ENCODE assay signal across 27 cellular contexts in the genomic region with DNA sequence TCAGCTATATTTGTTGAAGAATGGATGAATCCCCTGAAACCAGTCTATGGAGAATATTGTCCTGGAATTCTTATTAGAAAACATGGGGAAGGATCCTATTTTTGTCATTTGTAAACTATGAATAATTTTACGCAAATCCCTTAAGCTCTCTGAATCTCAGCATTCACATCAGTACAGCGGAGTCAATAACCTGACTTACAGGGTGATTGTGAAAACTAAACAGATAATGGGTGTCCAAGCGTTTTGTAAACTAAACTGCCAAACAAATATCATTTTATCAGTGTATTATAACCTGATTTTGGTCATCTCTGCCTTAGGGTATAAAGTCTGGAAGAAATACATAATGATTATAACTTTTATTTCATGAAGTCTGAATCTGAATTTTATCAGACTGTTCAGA. TPM values are rescaled to one million over a fixed set of nuclear protein-coding genes. Genes with fewer than 3 reads are reported as not detected.
"Had no signal": no experiment of that assay in that cellular context is flagged by ENCODE, and none has a peak within 500 bp of the region (broad histone marks: within the 10 kb centered on the region; RNA-seq: fewer than 3 reads in every experiment).

No MANE protein-coding gene starts in this region.

- H3K27me3 ChIP-seq: ascending aorta, Peyer's patch had no signal

- H3K4me3 ChIP-seq: ascending aorta, K562, Peyer's patch had no signal

- H3K36me3 ChIP-seq: ascending aorta, Peyer's patch had no signal

- H3K9me3 ChIP-seq: ascending aorta, Peyer's patch had no signal

- DNase-seq: activated B cell treated with CpG ODN at 0.5 μM for 24 hours; activated CD4-positive, alpha-beta T cell treated with anti-CD3 and anti-CD28 coated beads for 1 hour; activated CD4-positive, alpha-beta T cell treated with anti-CD3 and anti-CD28 coated beads, Interleukin-2, amount 10 ng/mL, durations not matched to agents 24 days and 14 days; activated CD4-positive, alpha-beta T cell treated with anti-CD3 and anti-CD28 coated beads, Interleukin-2, amount 50 U/mL, for 48 hours; activated CD8-positive, alpha-beta memory T cell treated with anti-CD3 and anti-CD28 coated beads, Interleukin-2, amount 10 ng/mL, durations not matched to agents 7 days and 5 days; activated effector memory CD4-positive, alpha-beta T cell treated with Interleukin-2 at 50 U/mL for 16 hours; activated naive CD4-positive, alpha-beta T cell; activated T-cell treated with anti-CD3 and anti-CD28 coated beads, Interleukin-2, amount 50 U/mL, for 24 hours; amniotic stem cell; Karpas-422; MM.1S; NCI-H1105; NCI-H1436; NCI-H187; NCI-H2081; NCI-H446; NCI-H524; Peyer's patch; Right ventricle myocardium superior; T-cell; T-helper 2 cell; T1000 had no signal

- H3K27ac ChIP-seq: ascending aorta, Peyer's patch, RWPE1 had no signal

- ATAC-seq: activated CD8-positive, alpha-beta memory T cell treated with anti-CD3 and anti-CD28 coated beads, Interleukin-2, amount 10 ng/mL, durations not matched to agents 7 days and 5 days; K562; T-cell had no signal

- H3K4me1 ChIP-seq: Peyer's patch had no signal

RNA-seq across cellular contexts. Expression of a gene that starts 10.0 kb away (rescaled TPM):
- total RNA-seq: activated B cell treated with CpG ODN at 0.5 μM for 24 hours; activated CD4-positive, alpha-beta T cell treated with anti-CD3 and anti-CD28 coated beads, Interleukin-2, amount 10 ng/mL, durations not matched to agents 24 days and 14 days; activated CD8-positive, alpha-beta memory T cell treated with anti-CD3 and anti-CD28 coated beads, Interleukin-2, amount 10 ng/mL, durations not matched to agents 7 days and 5 days; activated T-helper 1 cell treated with anti-CD3 and anti-CD28 coated beads, Interleukin-12 subunit alpha, Interleukin-12 subunit beta, Interleukin-2, Interleukin-4 antibody, amounts not matched to agents 30 ng/mL and 10 ng/mL and 1 ng/mL, durations not matched to agents 14 hours and 24 hours and 36 hours; SK-MEL-5; T-cell had no signal
- polyA plus RNA-seq: K562 had no signal

RNA-seq across cellular contexts. Expression of a gene that starts 19.4 kb away (rescaled TPM):
- total RNA-seq: activated B cell treated with CpG ODN at 0.5 μM for 24 hours; activated CD4-positive, alpha-beta T cell treated with anti-CD3 and anti-CD28 coated beads, Interleukin-2, amount 10 ng/mL, durations not matched to agents 24 days and 14 days; activated CD8-positive, alpha-beta memory T cell treated with anti-CD3 and anti-CD28 coated beads, Interleukin-2, amount 10 ng/mL, durations not matched to agents 7 days and 5 days; activated T-helper 1 cell treated with anti-CD3 and anti-CD28 coated beads, Interleukin-12 subunit alpha, Interleukin-12 subunit beta, Interleukin-2, Interleukin-4 antibody, amounts not matched to agents 30 ng/mL and 10 ng/mL and 1 ng/mL, durations not matched to agents 14 hours and 24 hours and 36 hours; K562; Peyer's patch; Right ventricle myocardium superior; T-cell had no signal

RNA-seq across cellular contexts. Expression of a gene that starts 29.9 kb away (rescaled TPM):
- total RNA-seq: ascending aorta had no signal

RNA-seq across cellular contexts. Expression of a gene that starts 52.3 kb away (rescaled TPM):
- total RNA-seq: activated B cell treated with CpG ODN at 0.5 μM for 24 hours; activated CD4-positive, alpha-beta T cell treated with anti-CD3 and anti-CD28 coated beads, Interleukin-2, amount 10 ng/mL, durations not matched to agents 24 days and 14 days; activated CD8-positive, alpha-beta memory T cell treated with anti-CD3 and anti-CD28 coated beads, Interleukin-2, amount 10 ng/mL, durations not matched to agents 7 days and 5 days; activated T-helper 1 cell treated with anti-CD3 and anti-CD28 coated beads, Interleukin-12 subunit alpha, Interleukin-12 subunit beta, Interleukin-2, Interleukin-4 antibody, amounts not matched to agents 30 ng/mL and 10 ng/mL and 1 ng/mL, durations not matched to agents 14 hours and 24 hours and 36 hours had no signal
- polyA plus RNA-seq: K562 had no signal
